In genomic region chr14:67239582-67239981, GRCh38 we compare ENCODE assay signal across 1 cellular context.
TF ChIP-seq lines count a peak whose summit lies in the region.

No MANE protein-coding gene starts in this region.

TF ChIP-seq in HepG2, 621 proteins besides CTCF, POLR2A, EP300 and RAD21 (continued from another document):
- TF ChIP-seq ZHX1 (CRISPR knock-in tag; IDR thresholded peaks at IDR 0.05; ENCODE audit: low read depth) (no peak), ELF3 (CRISPR knock-in tag; IDR thresholded peaks at IDR 0.05) (no peak), ZMYM3 (CRISPR knock-in tag; IDR thresholded peaks at IDR 0.05) (peak; percentile 58; the same call in 1 of the 2 replicates), ZBTB4 (CRISPR knock-in tag; IDR thresholded peaks at IDR 0.05; ENCODE audit: borderline replicate concordance) (no peak)
